10 cellular contexts compared by ENCODE assay signal in the genomic region with DNA sequence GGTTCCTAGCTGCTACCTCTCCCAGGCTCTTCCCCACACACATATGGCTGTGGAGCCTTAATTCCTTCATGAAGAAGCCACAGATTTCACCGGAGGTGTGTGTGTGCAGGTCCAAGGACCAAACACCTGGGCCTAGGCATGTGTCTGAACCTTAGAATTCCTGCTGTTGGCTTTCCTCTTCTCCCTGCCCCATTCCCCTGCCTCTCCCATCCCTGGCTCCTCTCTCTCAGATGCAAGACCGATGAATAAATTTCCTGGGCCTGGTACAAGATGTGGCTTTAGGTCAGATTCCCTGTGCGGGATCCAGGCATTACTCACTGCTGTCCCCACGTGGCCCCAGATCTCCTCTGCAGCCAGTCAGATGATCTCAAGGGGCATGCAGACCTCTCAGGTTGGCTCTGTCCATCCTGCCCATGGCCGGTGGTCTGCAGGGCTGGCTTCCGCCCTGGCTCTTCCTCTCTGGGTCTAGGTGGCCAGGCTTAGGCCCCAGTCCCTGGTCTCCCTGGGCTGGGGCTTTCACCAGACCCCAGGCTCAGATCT. TPM values are rescaled to one million over a fixed set of nuclear protein-coding genes. Genes with fewer than 3 reads are reported as not detected.
DNase-seq lines count a peak whose midpoint lies in the region; ATAC-seq and TF ChIP-seq lines count a peak whose summit lies in the region.
"Had no signal": no experiment of that assay in that cellular context is flagged by ENCODE, and none has a peak within 500 bp of the region (broad histone marks: within the 10 kb centered on the region; RNA-seq: fewer than 3 reads in every experiment).

No MANE protein-coding gene starts in this region.

- no peak overlapping the region for H3K27ac ChIP-seq in OCI-LY3 (ENCODE audit: low read length)

- H4K20me1 ChIP-seq in OCI-LY3 (ENCODE audit: insufficient read depth, low read length), result peaks cover 5% of the 10 kb centered on the region; the same call in 1 of the 2 replicates

- no peak for DNase-seq in GM13976 (ENCODE audit: low spot score)
- DNase-seq in fibroblast of pulmonary artery (ENCODE audit: low read depth), result peak; percentile 65
- DNase-seq in ecto neural progenitor cell (ENCODE audit: low spot score), result no peak
- DNase-seq: KG1, occipital lobe had no signal

- no peak overlapping the region for H3K4me2 ChIP-seq in OCI-LY3 (ENCODE audit: low read length)
- peak overlapping the region; percentile 63 for H3K4me2 ChIP-seq in skeletal muscle satellite cell (ENCODE audit: low read length)

- H3K36me3 ChIP-seq in OCI-LY3 (replicated peaks; ENCODE audit: low read depth, low read length) (no peaks in the 10 kb centered on the region), skeletal muscle satellite cell (ENCODE audit: insufficient read depth, low read length) (no peaks in the 10 kb centered on the region)

- in situ Hi-C loops in GM13976 (cut with MboI; ENCODE audit: low sequenced_read_pairs, unreplicated experiment), result no loop called here

- H3K4me1 ChIP-seq in OCI-LY3 (ENCODE audit: low read length) (peaks cover 23% of the 10 kb centered on the region), skeletal muscle satellite cell (ENCODE audit: control insufficient read depth, insufficient read depth, low read length) (peaks cover 23% of the 10 kb centered on the region)

- no peaks in the 10 kb centered on the region for H3K9me3 ChIP-seq in OCI-LY3 (ENCODE audit: insufficient read depth, low read length)
- no peaks in the 10 kb centered on the region for H3K9me3 ChIP-seq in skeletal muscle satellite cell (replicated peaks; ENCODE audit: low read length)

- no peaks in the 10 kb centered on the region for H3K79me2 ChIP-seq in OCI-LY3 (ENCODE audit: low read length)

- H3K9ac ChIP-seq in OCI-LY3 (ENCODE audit: low read length), result no peak overlapping the region
- H3K9ac ChIP-seq in skeletal muscle satellite cell (ENCODE audit: low read depth, low read length), result no peak overlapping the region

- H2AFZ ChIP-seq in OCI-LY3 (ENCODE audit: low read depth, low read length), result no peak overlapping the region

- no peak for ATAC-seq in GM18868 (IDR thresholded peaks at IDR 0.05; ENCODE audit: unreplicated experiment)
- ATAC-seq in GM21526 (IDR thresholded peaks at IDR 0.05; ENCODE audit: low FRiP score, unreplicated experiment), result no peak
- ATAC-seq: activated CD4-positive, CD25-positive, alpha-beta regulatory T cell treated with anti-CD3 and anti-CD28 coated beads, Interleukin-2, amount 50 U/mL, for 24 hours had no signal

- TF ChIP-seq CTCF in GM13976 (IDR thresholded peaks at IDR 0.05; ENCODE audit: borderline replicate concordance, control extremely low read depth, extremely low read depth, insufficient read depth, missing control alignments) (peak; percentile 35), OCI-LY3 (IDR thresholded peaks at IDR 0.05; ENCODE audit: low read depth, low read length) (peak; percentile 68), fibroblast of pulmonary artery (IDR thresholded peaks at IDR 0.05; ENCODE audit: low read length, missing control alignments) (peak; percentile 61)

- H3K4me3 ChIP-seq in OCI-LY3 (ENCODE audit: low read length) (no peak overlapping the region), fibroblast of pulmonary artery (replicated peaks; ENCODE audit: low read depth, low read length) (no peak overlapping the region), skeletal muscle satellite cell (ENCODE audit: low read length) (no peak overlapping the region)

- peaks cover 54% of the 10 kb centered on the region for H3K27me3 ChIP-seq in OCI-LY3 (ENCODE audit: low read depth, low read length)
- H3K27me3 ChIP-seq in skeletal muscle satellite cell (ENCODE audit: control insufficient read depth, insufficient read depth, low read length), result no peaks in the 10 kb centered on the region

RNA-seq across cellular contexts. Expression of gene CCR9, which starts 20.4 kb away (rescaled TPM):
- total RNA-seq in skeletal muscle satellite cell (2012; rRNA removed), result not detected in 2 replicates

RNA-seq across cellular contexts. Expression of gene CXCR6, which starts 36.5 kb away (rescaled TPM):
- not detected in 2 replicates for total RNA-seq in skeletal muscle satellite cell (2012; rRNA removed)
- total RNA-seq: occipital lobe had no signal
